ENCODE assay signal across 14 cellular contexts in the genomic region with DNA sequence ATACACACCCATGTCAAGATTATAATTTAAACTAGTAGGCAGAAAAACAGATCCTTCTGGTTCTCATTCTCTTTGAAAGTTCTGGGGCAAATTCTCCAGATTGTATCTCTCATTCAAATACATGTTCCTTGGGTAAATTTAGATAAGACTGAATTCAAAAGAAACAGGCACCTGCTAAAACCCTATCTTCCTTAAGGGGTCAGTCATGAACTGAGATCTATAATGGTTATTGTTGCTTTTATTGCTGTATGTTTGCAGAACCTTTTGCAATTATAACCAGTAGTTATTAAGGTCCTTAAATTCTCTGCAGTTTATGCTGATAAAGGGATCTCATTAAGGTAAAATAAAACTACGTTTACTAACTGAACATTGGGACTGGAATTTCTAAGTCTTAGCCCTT.
DNase-seq lines count a peak whose midpoint lies in the region; ATAC-seq and TF ChIP-seq lines count a peak whose summit lies in the region.
"Had no signal": no experiment of that assay in that cellular context is flagged by ENCODE, and none has a peak within 500 bp of the region (broad histone marks: within the 10 kb centered on the region; RNA-seq: fewer than 3 reads in every experiment).

No MANE protein-coding gene starts in this region.

- TF ChIP-seq CTCF in GM10266 (IDR thresholded peaks at IDR 0.05; ENCODE audit: control insufficient read depth, insufficient read depth, low read depth, missing control alignments) (peak; percentile 32), RWPE2 (IDR thresholded peaks at IDR 0.05; ENCODE audit: poor library complexity, severe bottlenecking) (peak; percentile 41), thyroid gland (IDR thresholded peaks at IDR 0.05) (peak in 2 of 6 experiments; percentile 8 to 20)

- H3K4me3 Mint-ChIP-seq in activated T-helper 2 cell treated with anti-CD3 and anti-CD28 coated beads, Interferon-gamma antibody, Interleukin-2, Interleukin-4, amounts not matched to agents 10 μg/mL and 5 μg/mL and 100 μg/mL, durations not matched to agents 14 hours and 24 hours and 36 hours (ENCODE audit: low read depth), result no peak overlapping the region
- H3K4me3 Mint-ChIP-seq: activated T-helper 1 cell treated with anti-CD3 and anti-CD28 coated beads, Interleukin-12 subunit alpha, Interleukin-12 subunit beta, Interleukin-2, Interleukin-4 antibody, amounts not matched to agents 30 ng/mL and 10 ng/mL and 1 ng/mL, durations not matched to agents 14 hours and 24 hours and 36 hours; immature natural killer cell; stimulated activated memory B cell treated with anti-CD40 and anti-IgM and Interleukin-4, amounts not matched to agents 10 μg/mL and 1 μg/mL and 100 μg/mL, for 72 hours had no signal

- ATAC-seq in RWPE2 (ENCODE audit: low read depth), result no peak
- peak; percentile 74 for ATAC-seq in left colon
- ATAC-seq in GM18873 (IDR thresholded peaks at IDR 0.05; ENCODE audit: low FRiP score, unreplicated experiment), result no peak
- ATAC-seq: stimulated activated memory B cell treated with anti-CD40 and anti-IgM and Interleukin-4, amounts not matched to agents 10 μg/mL and 1 μg/mL and 100 μg/mL, for 72 hours had no signal

- no peaks in the 10 kb centered on the region for H3K4me1 Mint-ChIP-seq in activated T-helper 2 cell treated with anti-CD3 and anti-CD28 coated beads, Interferon-gamma antibody, Interleukin-2, Interleukin-4, amounts not matched to agents 10 μg/mL and 5 μg/mL and 100 μg/mL, durations not matched to agents 14 hours and 24 hours and 36 hours (ENCODE audit: low read depth)
- H3K4me1 Mint-ChIP-seq: immature natural killer cell; stimulated activated memory B cell treated with anti-CD40 and anti-IgM and Interleukin-4, amounts not matched to agents 10 μg/mL and 1 μg/mL and 100 μg/mL, for 72 hours had no signal

- H3K27me3 Mint-ChIP-seq in activated T-helper 2 cell treated with anti-CD3 and anti-CD28 coated beads, Interferon-gamma antibody, Interleukin-2, Interleukin-4, amounts not matched to agents 10 μg/mL and 5 μg/mL and 100 μg/mL, durations not matched to agents 14 hours and 24 hours and 36 hours (ENCODE audit: low read depth), result peaks cover 21% of the 10 kb centered on the region

- H3K9me3 ChIP-seq in RWPE2 (ENCODE audit: severe bottlenecking), result no peaks in the 10 kb centered on the region
- H3K9me3 ChIP-seq in thyroid gland, result no peaks in the 10 kb centered on the region
- H3K9me3 ChIP-seq: esophagus muscularis mucosa had no signal

- no peak for DNase-seq in GM10266 (ENCODE audit: extremely low spot score)
- DNase-seq in HPDE6-E6E7 (ENCODE audit: extremely low spot score), result peak; percentile 13
- DNase-seq in RWPE2 (ENCODE audit: low spot score), result no peak
- no peak for DNase-seq in left colon
- no peak for DNase-seq in activated T-helper 2 cell treated with anti-CD3 and anti-CD28 coated beads, Interferon-gamma antibody, Interleukin-2, Interleukin-4, amounts not matched to agents 10 μg/mL and 5 μg/mL and 100 μg/mL, durations not matched to agents 14 hours and 24 hours and 36 hours (ENCODE audit: low spot score)
- no peak for DNase-seq in thyroid gland
- DNase-seq: activated CD4-positive, CD25-positive, alpha-beta regulatory T cell; Calu3; immature natural killer cell; NCI-H2171 had no signal

- H3K27ac Mint-ChIP-seq in activated T-helper 2 cell treated with anti-CD3 and anti-CD28 coated beads, Interferon-gamma antibody, Interleukin-2, Interleukin-4, amounts not matched to agents 10 μg/mL and 5 μg/mL and 100 μg/mL, durations not matched to agents 14 hours and 24 hours and 36 hours, result no peak overlapping the region
- H3K27ac Mint-ChIP-seq: activated T-helper 1 cell treated with anti-CD3 and anti-CD28 coated beads, Interleukin-12 subunit alpha, Interleukin-12 subunit beta, Interleukin-2, Interleukin-4 antibody, amounts not matched to agents 30 ng/mL and 10 ng/mL and 1 ng/mL, durations not matched to agents 14 hours and 24 hours and 36 hours; immature natural killer cell; stimulated activated memory B cell treated with anti-CD40 and anti-IgM and Interleukin-4, amounts not matched to agents 10 μg/mL and 1 μg/mL and 100 μg/mL, for 72 hours had no signal

- H3K36me3 ChIP-seq in RWPE2 (ENCODE audit: low read depth) (no peaks in the 10 kb centered on the region), thyroid gland (no peaks in the 10 kb centered on the region)
- H3K36me3 ChIP-seq: esophagus muscularis mucosa had no signal

- H3K27ac ChIP-seq in RWPE2 (ENCODE audit: poor library complexity, severe bottlenecking), result no peak overlapping the region
- no peak overlapping the region for H3K27ac ChIP-seq in thyroid gland
- H3K27ac ChIP-seq: esophagus muscularis mucosa had no signal

- H3K36me3 Mint-ChIP-seq in activated T-helper 2 cell treated with anti-CD3 and anti-CD28 coated beads, Interferon-gamma antibody, Interleukin-2, Interleukin-4, amounts not matched to agents 10 μg/mL and 5 μg/mL and 100 μg/mL, durations not matched to agents 14 hours and 24 hours and 36 hours (ENCODE audit: low read depth), result no peaks in the 10 kb centered on the region
- H3K36me3 Mint-ChIP-seq: immature natural killer cell; stimulated activated memory B cell treated with anti-CD40 and anti-IgM and Interleukin-4, amounts not matched to agents 10 μg/mL and 1 μg/mL and 100 μg/mL, for 72 hours had no signal

- no peaks in the 10 kb centered on the region for H3K9me3 Mint-ChIP-seq in activated T-helper 2 cell treated with anti-CD3 and anti-CD28 coated beads, Interferon-gamma antibody, Interleukin-2, Interleukin-4, amounts not matched to agents 10 μg/mL and 5 μg/mL and 100 μg/mL, durations not matched to agents 14 hours and 24 hours and 36 hours
- H3K9me3 Mint-ChIP-seq: activated T-helper 1 cell treated with anti-CD3 and anti-CD28 coated beads, Interleukin-12 subunit alpha, Interleukin-12 subunit beta, Interleukin-2, Interleukin-4 antibody, amounts not matched to agents 30 ng/mL and 10 ng/mL and 1 ng/mL, durations not matched to agents 14 hours and 24 hours and 36 hours; immature natural killer cell; stimulated activated memory B cell treated with anti-CD40 and anti-IgM and Interleukin-4, amounts not matched to agents 10 μg/mL and 1 μg/mL and 100 μg/mL, for 72 hours had no signal

- intact Hi-C loops in left colon (cut with DNase I, micrococcal nuclease) (no loop called here), thyroid gland (cut with DNase I) (no loop called here)
- intact Hi-C loops in activated T-helper 2 cell treated with anti-CD3 and anti-CD28 coated beads, Interferon-gamma antibody, Interleukin-2, Interleukin-4, amounts not matched to agents 10 μg/mL and 5 μg/mL and 100 μg/mL, durations not matched to agents 14 hours and 24 hours and 36 hours (cut with micrococcal nuclease), result no loop called here

- WGBS in thyroid gland, 2 donors, result 79 to 87% methylated on average over 1 of the region's 1 CpG

- TF ChIP-seq POLR2A in thyroid gland (IDR thresholded peaks at IDR 0.05), result no peak

- H3K4me1 ChIP-seq in RWPE2 (ENCODE audit: insufficient read depth, poor library complexity, severe bottlenecking), result no peaks in the 10 kb centered on the region
- peaks cover 4 to 15% of the 10 kb centered on the region in 2 donors for H3K4me1 ChIP-seq in thyroid gland
- H3K4me1 ChIP-seq: esophagus muscularis mucosa had no signal

- H3K27me3 ChIP-seq in RWPE2 (ENCODE audit: insufficient read depth, poor library complexity, severe bottlenecking), result no peaks in the 10 kb centered on the region
- H3K27me3 ChIP-seq in thyroid gland, result no peaks in the 10 kb centered on the region

- H3K4me3 ChIP-seq in RWPE2 (ENCODE audit: severe bottlenecking) (no peak overlapping the region), thyroid gland (replicated peaks in 1 of 3) (no peak overlapping the region)
- H3K4me3 ChIP-seq: esophagus muscularis mucosa had no signal
